Comparison of ENCODE assay signal across 17 cellular contexts in the genomic region with DNA sequence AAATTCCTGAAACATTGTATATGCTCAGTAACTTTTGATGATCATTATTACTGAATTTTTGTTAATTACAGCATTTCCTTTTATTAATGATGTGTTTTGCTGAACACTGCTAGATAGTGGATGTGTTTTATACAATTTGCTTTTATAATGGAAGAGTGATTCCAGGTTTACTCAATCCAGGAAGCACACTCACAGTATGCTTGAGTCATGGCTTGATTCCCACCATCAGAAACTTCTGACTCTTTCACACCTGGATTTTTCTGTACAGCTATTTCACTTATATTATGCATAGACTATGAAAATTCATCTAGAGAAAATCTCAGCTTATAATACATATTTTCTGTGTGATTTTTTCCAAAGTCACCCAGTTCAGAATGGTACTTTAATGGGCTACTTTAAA.
DNase-seq lines count a peak whose midpoint lies in the region; ATAC-seq and TF ChIP-seq lines count a peak whose summit lies in the region.
"Had no signal": no experiment of that assay in that cellular context is flagged by ENCODE, and none has a peak within 500 bp of the region (broad histone marks: within the 10 kb centered on the region; RNA-seq: fewer than 3 reads in every experiment).

No MANE protein-coding gene starts in this region.

- peaks cover 12% of the 10 kb centered on the region for H3K4me1 Mint-ChIP-seq in MCF 10A (ENCODE audit: insufficient read depth, unreplicated experiment)
- H3K4me1 Mint-ChIP-seq: H9 had no signal

- no peak for TF ChIP-seq POLR2A in breast epithelium (IDR thresholded peaks at IDR 0.05)

- no peak overlapping the region for H3K4me3 ChIP-seq in breast epithelium
- H3K4me3 ChIP-seq in SK-N-MC, result peak overlapping the region; percentile 53; the same call in 1 of the 2 replicates
- H3K4me3 ChIP-seq: A549, K562 had no signal

- H3K27me3 ChIP-seq in breast epithelium (no peaks in the 10 kb centered on the region), foreskin keratinocyte (no peaks in the 10 kb centered on the region)

- no peak overlapping the region for H3K4me3 Mint-ChIP-seq in MCF 10A (ENCODE audit: unreplicated experiment)
- H3K4me3 Mint-ChIP-seq: CD4-positive, alpha-beta T cell; H9 had no signal

- CTCF ChIA-PET in MCF 10A (lab: Yijun Ruan, JAX), result no interaction called here

- BruUV-seq in MCF 10A (replicated peaks; lab: Mats Ljungman, UMichigan), result no TSS peak

- H3K27ac ChIP-seq in breast epithelium (no peak overlapping the region), SK-N-MC (peak overlapping the region; percentile 87; the same call in 1 of the 2 replicates), foreskin keratinocyte (peak overlapping the region; percentile 73)
- H3K27ac ChIP-seq: 22Rv1, A549, C4-2B had no signal

- no peaks in the 10 kb centered on the region for H3K27me3 Mint-ChIP-seq in MCF 10A (ENCODE audit: insufficient read depth, unreplicated experiment)
- H3K27me3 Mint-ChIP-seq: CD4-positive, alpha-beta T cell had no signal

- no peak for TF ChIP-seq CTCF in MCF 10A (IDR thresholded peaks at IDR 0.05; ENCODE audit: unreplicated experiment)
- TF ChIP-seq CTCF in breast epithelium (IDR thresholded peaks at IDR 0.05), result no peak
- TF ChIP-seq CTCF in foreskin keratinocyte (conservative IDR thresholded peaks at IDR 0.05), result no peak

- no peaks in the 10 kb centered on the region for H3K36me3 Mint-ChIP-seq in MCF 10A (ENCODE audit: insufficient read depth, unreplicated experiment)

- H3K27ac Mint-ChIP-seq in MCF 10A (ENCODE audit: low read depth, unreplicated experiment), result no peak overlapping the region
- H3K27ac Mint-ChIP-seq: CD4-positive, alpha-beta T cell; H9 had no signal

- no peaks in the 10 kb centered on the region for H3K4me1 ChIP-seq in breast epithelium
- H3K4me1 ChIP-seq in foreskin keratinocyte, result peaks cover 28% of the 10 kb centered on the region
- H3K4me1 ChIP-seq: A549, Caco-2 had no signal

- H3K36me3 ChIP-seq in breast epithelium (no peaks in the 10 kb centered on the region), SK-N-MC (ENCODE audit: insufficient read depth, low read length) (no peaks in the 10 kb centered on the region)

- peak; percentile 62 for DNase-seq in MCF 10A (ENCODE audit: unreplicated experiment)
- no peak for DNase-seq in breast epithelium (ENCODE audit: low spot score in 2 of 2)
- DNase-seq in SK-N-MC (ENCODE audit: low read depth, low spot score), result no peak
- peak; percentile 50 to 76 for DNase-seq in foreskin keratinocyte
- no peak for DNase-seq in iPS-NIHi11 (ENCODE audit: low spot score)
- no peak for DNase-seq in G401 (ENCODE audit: low spot score)
- DNase-seq: AML-193; Caco-2; CD4-positive, alpha-beta T cell; GF-D8; H9; IMR-90 had no signal

- H3K9ac ChIP-seq in SK-N-MC (ENCODE audit: insufficient read length), result no peak overlapping the region

- peak; percentile 87 for ATAC-seq in foreskin keratinocyte
- no peak for ATAC-seq in GM21515 (IDR thresholded peaks at IDR 0.05; ENCODE audit: unreplicated experiment)
- ATAC-seq: A549, K562 had no signal

- H3K9me3 ChIP-seq in breast epithelium (no peaks in the 10 kb centered on the region), SK-N-MC (ENCODE audit: low read depth, low read length) (no peaks in the 10 kb centered on the region)
- H3K9me3 ChIP-seq: Caco-2 had no signal

- H3K9me3 Mint-ChIP-seq in MCF 10A (ENCODE audit: unreplicated experiment), result no peaks in the 10 kb centered on the region
- H3K9me3 Mint-ChIP-seq: H9 had no signal

- in situ Hi-C loops in G401 (cut with HindIII; ENCODE audit: low sequenced_read_pairs), result no loop called here

- intact Hi-C loops in MCF 10A (cut with micrococcal nuclease) (no loop called here), breast epithelium (cut with DNase I; ENCODE audit: low total_unique reads) (no loop called here)

- POLR2A ChIA-PET in MCF 10A (lab: Yijun Ruan, JAX), result no interaction called here

Comparison
In these comparisons a context has a peak if more than half of its experiments do, and no peak if none do; other contexts are left out.
1. DNase-seq: peak in MCF 10A (single experiment) and foreskin keratinocyte (2 of 2); none in breast epithelium (0 of 2), SK-N-MC (single experiment), iPS-NIHi11 (single experiment) and G401 (single experiment).
2. H3K27ac ChIP-seq: peak in SK-N-MC (single experiment) and foreskin keratinocyte (single experiment); none in breast epithelium (0 of 2).